In genomic region chr11:68038226-68038717, GRCh38 we compare ENCODE assay signal across 8 cellular contexts. TPM values are rescaled to one million over a fixed set of nuclear protein-coding genes. Genes with fewer than 3 reads are reported as not detected.
DNase-seq lines count a peak whose midpoint lies in the region; ATAC-seq, FAIRE-seq and TF ChIP-seq lines count a peak whose summit lies in the region.

No MANE protein-coding gene starts in this region.

- peaks cover 9 to 23% of the 10 kb centered on the region in 2 experiments; a peak in 3 of 4 replicates for H3K4me1 ChIP-seq in HCT116 (ENCODE audit: control insufficient read depth in 1 of 2, insufficient read depth in 2 of 2, low read length in 2 of 2)
- peaks cover 12 to 20% of the 10 kb centered on the region in 2 experiments; a peak in 2 of 4 replicates for H3K4me1 ChIP-seq in SK-N-SH (ENCODE audit: control insufficient read depth in 1 of 2, insufficient read depth in 2 of 2, low read depth in 1 of 2, low read length in 1 of 2)
- peaks cover 6% of the 10 kb centered on the region for H3K4me1 ChIP-seq in foreskin keratinocyte

- CTCF ChIA-PET in HCT116 (lab: Charles Lee) = no interaction called here
- CTCF ChIA-PET in SK-N-SH (lab: Yijun Ruan, JAX) = no interaction called here

- no peak for FAIRE-seq in GM12892 (lab: Jason Lieb, UNC)

- peak overlapping the region; percentile 87 for H3K27ac ChIP-seq in HCT116 (ENCODE audit: low read depth, low read length)
- H3K27ac ChIP-seq in SK-N-SH (ENCODE audit: low read depth in 2 of 2, low read length in 1 of 2) = peak overlapping the region; percentile 9 to 19; a peak in 1 of 4 replicates
- H3K27ac ChIP-seq in foreskin keratinocyte = peak overlapping the region; percentile 24

- no peak for TF ChIP-seq POLR2A in HCT116 (IDR thresholded peaks at IDR 0.05; ENCODE audit: borderline replicate concordance, extremely low read depth, insufficient read depth, insufficient read length)
- no peak for TF ChIP-seq POLR2A in GM12892 (IDR thresholded peaks at IDR 0.05; ENCODE audit: low read depth, low read length)

- no peak overlapping the region for H2AFZ ChIP-seq in HCT116 (ENCODE audit: low read depth, low read length, poor library complexity, severe bottlenecking)
- H2AFZ ChIP-seq in SK-N-SH (ENCODE audit: low read depth) = no peak overlapping the region

- TF ChIP-seq RAD21 in HCT116 (IDR thresholded peaks at IDR 0.05; ENCODE audit: low read depth) (no peak), SK-N-SH (IDR thresholded peaks at IDR 0.05; ENCODE audit: low read length) (no peak)

- H3K4me3 ChIP-seq in HCT116 (replicated peaks in 1 of 2; ENCODE audit: low read depth in 1 of 2, low read length in 2 of 2) = peak overlapping the region; percentile 82
- no peak overlapping the region for H3K4me3 ChIP-seq in SK-N-SH (ENCODE audit: low read depth in 2 of 2, low read length in 1 of 2)
- H3K4me3 ChIP-seq in skeletal muscle cell (ENCODE audit: low read depth, low read length) = peak overlapping the region; percentile 72

- RAD21 ChIA-PET in HCT116 (lab: Charles Lee; ENCODE audit: low non-redundant PET in 1 of 2, low total read pairs in 2 of 2, uncharacterized antibody in 2 of 2, unreplicated experiment in 2 of 2) = no interaction called here

- WGBS in SK-N-SH (ENCODE audit: low lambda C conversion rate) = no CpG with 5 or more reads among the region's 13 CpGs

- H3K27me3 ChIP-seq in HCT116 (ENCODE audit: insufficient read depth, low read length) = no peaks in the 10 kb centered on the region
- no peaks in the 10 kb centered on the region for H3K27me3 ChIP-seq in SK-N-SH (ENCODE audit: insufficient read depth)
- no peaks in the 10 kb centered on the region for H3K27me3 ChIP-seq in foreskin keratinocyte

- peak; percentile 25 for ATAC-seq in HCT116
- no peak for ATAC-seq in foreskin keratinocyte
- ATAC-seq in GM21360 (IDR thresholded peaks at IDR 0.05; ENCODE audit: unreplicated experiment) = no peak

- DNase-seq in HCT116 (ENCODE audit: low read depth, low spot score) (no peak), SK-N-SH (peak; percentile 66), foreskin keratinocyte (no peak), skeletal muscle cell (ENCODE audit: low read depth) (no peak), GM12892 (ENCODE audit: insufficient read length) (no peak), NCI-H1105 (lab: John Stamatoyannopoulos, UW) (no peak), NCI-H1694 (lab: John Stamatoyannopoulos, UW) (no peak)

- H4K20me1 ChIP-seq in HCT116 (ENCODE audit: insufficient read depth) = no peaks in the 10 kb centered on the region
- no peaks in the 10 kb centered on the region for H4K20me1 ChIP-seq in SK-N-SH (ENCODE audit: insufficient read depth)

- H3K9ac ChIP-seq in HCT116 (ENCODE audit: low read length) (peak overlapping the region; percentile 79), SK-N-SH (no peak overlapping the region)

- H3K79me2 ChIP-seq in HCT116 (ENCODE audit: insufficient read depth, low read length) = peaks cover 27% of the 10 kb centered on the region
- no peaks in the 10 kb centered on the region for H3K79me2 ChIP-seq in SK-N-SH (ENCODE audit: insufficient read depth)

- intact Hi-C loops in HCT116 (cut with micrococcal nuclease) = loop anchor here (10.0 kb wide), 1 partner anchor 87 kb away; the partner anchor contains the start of gene CHKA

- BruUV-seq in HCT116 (replicated peaks; lab: Mats Ljungman, UMichigan) = TSS peak; percentile 91

- TF ChIP-seq CTCF in HCT116 (IDR thresholded peaks at IDR 0.05 in 2 of 3, conservative IDR thresholded peaks at IDR 0.05 in 1 of 3; ENCODE audit: borderline replicate concordance in 1 of 3, insufficient read depth in 1 of 3, low read depth in 2 of 3, low read length in 2 of 3) (no peak), SK-N-SH (IDR thresholded peaks at IDR 0.05) (no peak), foreskin keratinocyte (conservative IDR thresholded peaks at IDR 0.05) (no peak)

- H3K9me2 ChIP-seq in HCT116 (ENCODE audit: insufficient read depth) (no peaks in the 10 kb centered on the region), SK-N-SH (no peaks in the 10 kb centered on the region)

- H3K9me3 ChIP-seq in HCT116 (ENCODE audit: control insufficient read depth in 1 of 2, insufficient read depth in 1 of 2, low read depth in 1 of 2, low read length in 2 of 2) = no peaks in the 10 kb centered on the region
- H3K9me3 ChIP-seq in SK-N-SH = no peaks in the 10 kb centered on the region

- H3F3A ChIP-seq in SK-N-SH (replicated peaks; ENCODE audit: insufficient read depth) = peaks cover 12% of the 10 kb centered on the region

- POLR2A ChIA-PET in HCT116 (lab: Charles Lee) (interaction anchor here (1.7 kb wide), 1 partner anchor 28 kb away, joined by 5 read pairs; the partner anchor contains the start of gene ALDH3B1), SK-N-SH (lab: Yijun Ruan, JAX) (interaction anchor here (1.0 kb wide), 1 partner anchor 9 kb away, joined by 3 read pairs; no protein-coding TSS in a partner anchor)

- H3K4me2 ChIP-seq in HCT116 (ENCODE audit: low read length) (peak overlapping the region; percentile 85), SK-N-SH (no peak overlapping the region)

- TF ChIP-seq EP300 in SK-N-SH (IDR thresholded peaks at IDR 0.05; ENCODE audit: borderline replicate concordance in 1 of 2, low read depth in 1 of 2, low read length in 1 of 2) = no peak

- H3K36me3 ChIP-seq in HCT116 (ENCODE audit: control insufficient read depth in 1 of 2, insufficient read depth in 2 of 2, low read length in 2 of 2) (peaks cover 2 to 18% of the 10 kb centered on the region in 2 experiments; a peak in 2 of 4 replicates), SK-N-SH (replicated peaks in 1 of 2; ENCODE audit: control insufficient read depth in 1 of 2, insufficient read depth in 2 of 2, low read length in 1 of 2) (peaks cover 14 to 16% of the 10 kb centered on the region in 2 experiments)

TF ChIP-seq in SK-N-SH, 30 proteins besides CTCF, POLR2A, EP300 and RAD21:
- TF ChIP-seq YY1 (IDR thresholded peaks at IDR 0.05; ENCODE audit: low read depth) = no peak
- no peak for TF ChIP-seq FOXJ3 (CRISPR knock-in tag; IDR thresholded peaks at IDR 0.05)
- no peak for TF ChIP-seq RXRA (IDR thresholded peaks at IDR 0.05; ENCODE audit: borderline replicate concordance, low read depth)
- TF ChIP-seq MAX (IDR thresholded peaks at IDR 0.05; ENCODE audit: low read depth) = no peak
- no peak for TF ChIP-seq NRF1 (IDR thresholded peaks at IDR 0.05; ENCODE audit: low read depth, low read length)
- TF ChIP-seq TEAD4 (IDR thresholded peaks at IDR 0.05; ENCODE audit: borderline replicate concordance, insufficient read depth) = no peak
- TF ChIP-seq ZBTB33 (IDR thresholded peaks at IDR 0.05; ENCODE audit: borderline replicate concordance, low read depth) = no peak
TF ChIP-seq in SK-N-SH: peak in this region for 0.

RNA-seq across cellular contexts. Expression of gene TCIRG1, which starts 0.6 kb away (rescaled TPM):
- total RNA-seq in HCT116 (2021; ENCODE audit: unreplicated experiment) = 101 TPM
- 88.7 and 97.2 TPM in 2 replicates for polyA plus RNA-seq in HCT116 (2012)
- polyA plus RNA-seq in SK-N-SH (2012; rRNA removed) = 0.58 and 0.73 TPM in 2 replicates
- polyA plus RNA-seq in SK-N-SH (2012; cell fraction: cytosol; rRNA removed) = 0.13 and 0.29 TPM in 2 replicates
- 4.8 and 6.8 TPM in 2 replicates for polyA plus RNA-seq in SK-N-SH (2012; cell fraction: nucleus; rRNA removed)
- 36.7 and 46.0 TPM in 2 replicates for total RNA-seq in foreskin keratinocyte
- polyA plus RNA-seq in foreskin keratinocyte = 43.5 and 57.1 TPM in 2 replicates
- polyA plus RNA-seq in GM12892 (2012; ENCODE audit: missing spikeins) = 32.9 TPM

RNA-seq across cellular contexts. Expression of gene NDUFS8, which starts 7.8 kb away (rescaled TPM):
- total RNA-seq in HCT116 (2021; ENCODE audit: unreplicated experiment) (189 TPM), foreskin keratinocyte (149 and 157 TPM in 2 replicates)
- polyA plus RNA-seq in HCT116 (2012) = 245 and 268 TPM in 2 replicates
- polyA plus RNA-seq in SK-N-SH (2012; rRNA removed) (87.2 and 123 TPM in 2 replicates), foreskin keratinocyte (188 and 220 TPM in 2 replicates)
- polyA plus RNA-seq in SK-N-SH (2012; cell fraction: cytosol; rRNA removed) = 58.2 and 80.4 TPM in 2 replicates
- 123 and 172 TPM in 2 replicates for polyA plus RNA-seq in SK-N-SH (2012; cell fraction: nucleus; rRNA removed)
- 67.3 TPM for polyA plus RNA-seq in GM12892 (2012; ENCODE audit: missing spikeins)

RNA-seq across cellular contexts. Expression of gene ALDH3B1, which starts 28.1 kb away (rescaled TPM):
- total RNA-seq in HCT116 (2021; ENCODE audit: unreplicated experiment) (25.5 TPM), foreskin keratinocyte (not detected in 2 replicates)
- 28.9 and 39.8 TPM in 2 replicates for polyA plus RNA-seq in HCT116 (2012)
- polyA plus RNA-seq in SK-N-SH (2012; rRNA removed) (14.9 and 15.9 TPM in 2 replicates), foreskin keratinocyte (0.03 TPM in 1 of 2 replicates, not detected in the other)
- polyA plus RNA-seq in SK-N-SH (2012; cell fraction: cytosol; rRNA removed) = 6.7 and 10.3 TPM in 2 replicates
- 20.7 and 23.3 TPM in 2 replicates for polyA plus RNA-seq in SK-N-SH (2012; cell fraction: nucleus; rRNA removed)
- 0.13 TPM for polyA plus RNA-seq in GM12892 (2012; ENCODE audit: missing spikeins)

RNA-seq across cellular contexts. Expression of gene UNC93B1, which starts 34.4 kb away (rescaled TPM):
- total RNA-seq in HCT116 (2021; ENCODE audit: unreplicated experiment) (72.9 TPM), foreskin keratinocyte (14.8 and 16.3 TPM in 2 replicates)
- polyA plus RNA-seq in HCT116 (2012) = 55.1 and 67.6 TPM in 2 replicates
- polyA plus RNA-seq in SK-N-SH (2012; rRNA removed) (28.9 and 30.9 TPM in 2 replicates), foreskin keratinocyte (14.8 and 15.3 TPM in 2 replicates)
- 9.1 and 18.1 TPM in 2 replicates for polyA plus RNA-seq in SK-N-SH (2012; cell fraction: cytosol; rRNA removed)
- 85.6 and 104 TPM in 2 replicates for polyA plus RNA-seq in SK-N-SH (2012; cell fraction: nucleus; rRNA removed)
- 19.5 TPM for polyA plus RNA-seq in GM12892 (2012; ENCODE audit: missing spikeins)

Comparison
In these comparisons a context has a peak if more than half of its experiments do, and no peak if none do; other contexts are left out.
1. H3K27ac ChIP-seq: peak in every context shown above with its lines; median percentile 87 in HCT116; 24 in foreskin keratinocyte; 14 in SK-N-SH.
2. H3K4me3 ChIP-seq: peak in HCT116 (2 of 2) and skeletal muscle cell (single experiment); none in SK-N-SH (0 of 2).
3. RNA of gene ALDH3B1, which starts 28.1 kb away (total RNA-seq): 25.5 TPM in HCT116 (single experiment); not detected in foreskin keratinocyte; every median in the first group is over 10 times any median in the second.